Comparison of ENCODE assay signal across 21 cellular contexts in the genomic region with DNA sequence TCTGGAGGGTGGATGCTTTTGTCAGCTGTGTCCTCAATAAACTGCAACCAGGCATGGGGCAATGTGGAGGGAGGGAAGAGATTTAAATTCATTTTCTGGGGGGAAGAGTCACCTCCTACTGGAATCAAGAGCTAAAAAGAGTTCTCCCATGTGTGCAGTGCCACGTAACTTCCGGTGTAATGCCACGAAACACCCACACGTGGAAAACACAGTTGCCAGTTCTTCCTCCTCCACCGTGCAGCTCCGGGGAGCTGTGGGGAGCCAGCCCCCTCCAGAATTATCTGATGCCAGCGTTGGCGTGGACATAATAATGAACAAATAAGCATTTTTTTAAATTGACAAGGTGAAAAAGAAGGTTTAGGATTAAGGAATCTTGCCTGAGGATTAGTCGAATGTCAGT. TPM values are rescaled to one million over a fixed set of nuclear protein-coding genes. Genes with fewer than 3 reads are reported as not detected.
DNase-seq lines count a peak whose midpoint lies in the region; ATAC-seq and TF ChIP-seq lines count a peak whose summit lies in the region.
"Had no signal": no experiment of that assay in that cellular context is flagged by ENCODE, and none has a peak within 500 bp of the region (broad histone marks: within the 10 kb centered on the region; RNA-seq: fewer than 3 reads in every experiment).

No MANE protein-coding gene starts in this region.

- no peak overlapping the region for H3K9ac ChIP-seq in endodermal cell (ENCODE audit: extremely low read depth, low read length, poor library complexity, severe bottlenecking)
- H3K9ac ChIP-seq: BLaER1 had no signal

- no peak for TF ChIP-seq CTCF in endodermal cell (conservative IDR thresholded peaks at IDR 0.05)
- no peak for TF ChIP-seq CTCF in osteoblast (IDR thresholded peaks at IDR 0.05; ENCODE audit: extremely low read depth, low read depth, low read length)

- H3K36me3 Mint-ChIP-seq in endodermal cell (ENCODE audit: low read depth) = no peaks in the 10 kb centered on the region
- H3K36me3 Mint-ChIP-seq: CD4-positive, CD25-positive, alpha-beta regulatory T cell; CD8-positive, alpha-beta T cell had no signal

- no peaks in the 10 kb centered on the region for H3K79me2 ChIP-seq in osteoblast (ENCODE audit: insufficient read depth, low read length)

- H3K27me3 ChIP-seq in endodermal cell (ENCODE audit: control insufficient read depth, insufficient read depth, low read length, poor library complexity, severe bottlenecking) (no peaks in the 10 kb centered on the region), osteoblast (ENCODE audit: insufficient read depth, low read length) (no peaks in the 10 kb centered on the region)
- H3K27me3 ChIP-seq: BLaER1 had no signal

- no peak overlapping the region for H3K4me3 Mint-ChIP-seq in endodermal cell
- H3K4me3 Mint-ChIP-seq: B cell; CD4-positive, CD25-positive, alpha-beta regulatory T cell; CD8-positive, alpha-beta T cell; GM23338; HFFc6 had no signal

- peak overlapping the region; percentile 24 for H3K4me2 ChIP-seq in osteoblast (ENCODE audit: insufficient read depth, low read length)
- H3K4me2 ChIP-seq: A549, BLaER1, GM23338 had no signal

- peaks cover 5% of the 10 kb centered on the region for H3K4me1 Mint-ChIP-seq in endodermal cell
- H3K4me1 Mint-ChIP-seq: B cell; CD4-positive, CD25-positive, alpha-beta regulatory T cell had no signal

- H3K36me3 ChIP-seq in endodermal cell (ENCODE audit: control insufficient read depth, insufficient read depth, low read length) = no peaks in the 10 kb centered on the region
- H3K36me3 ChIP-seq in osteoblast (ENCODE audit: insufficient read depth, low read length) = no peaks in the 10 kb centered on the region
- H3K36me3 ChIP-seq: BLaER1, HAP-1 had no signal

- DNase-seq in Ammon's horn (ENCODE audit: low spot score) = peak; percentile 62
- DNase-seq in endodermal cell = peak; percentile 9
- peak; percentile 30 for DNase-seq in islet precursor cell
- no peak for DNase-seq in osteoblast (ENCODE audit: insufficient read length, low spot score, missing footprints)
- DNase-seq in HPDE6-E6E7 (ENCODE audit: extremely low spot score) = no peak
- DNase-seq in NOMO-1 treated with DMSO at 0.1 percent for 48 hours (lab: John Stamatoyannopoulos, UW; ENCODE audit: unreplicated experiment) = no peak
- DNase-seq: 8988T; Caco-2; CD4-positive, CD25-positive, alpha-beta regulatory T cell; CD8-positive, alpha-beta T cell; DMS153; DND-41; HFFc6 had no signal

- ATAC-seq in HG03378 (IDR thresholded peaks at IDR 0.05; ENCODE audit: unreplicated experiment) (no peak), GM19324 (IDR thresholded peaks at IDR 0.05; ENCODE audit: low FRiP score, unreplicated experiment) (no peak)
- ATAC-seq: A549; CD8-positive, alpha-beta T cell; GM23338 had no signal

- H3K27ac ChIP-seq in endodermal cell (ENCODE audit: low read depth, low read length) (no peak overlapping the region), osteoblast (ENCODE audit: low read depth, low read length) (no peak overlapping the region)
- H3K27ac ChIP-seq: A549, BLaER1, C4-2B had no signal

- H3K27me3 Mint-ChIP-seq in endodermal cell (ENCODE audit: insufficient read depth) = peaks cover 4% of the 10 kb centered on the region
- H3K27me3 Mint-ChIP-seq: CD4-positive, CD25-positive, alpha-beta regulatory T cell had no signal

- H3K4me3 ChIP-seq in endodermal cell (ENCODE audit: low read length) (no peak overlapping the region), osteoblast (ENCODE audit: insufficient read depth, low read length) (no peak overlapping the region)
- H3K4me3 ChIP-seq: A549, BLaER1, GM23338, HAP-1 had no signal

- H3K4me1 ChIP-seq in endodermal cell (ENCODE audit: control insufficient read depth, insufficient read depth, low read length) (no peaks in the 10 kb centered on the region), osteoblast (ENCODE audit: insufficient read depth, low read length) (no peaks in the 10 kb centered on the region)
- H3K4me1 ChIP-seq: BLaER1, Caco-2, HAP-1 had no signal

- H3K27ac Mint-ChIP-seq in endodermal cell = no peak overlapping the region
- H3K27ac Mint-ChIP-seq: B cell; CD4-positive, CD25-positive, alpha-beta regulatory T cell; CD8-positive, alpha-beta T cell; GM23338; HFFc6 had no signal

- H2AFZ ChIP-seq in osteoblast (ENCODE audit: low read length) = no peak overlapping the region
- H2AFZ ChIP-seq: GM23338 had no signal

- WGBS in endodermal cell (ENCODE audit: insufficient coverage in 1 of 2, insufficient read length in 1 of 2), 2 experiments = 88 to 95% methylated on average over 3 to 9 of the region's 9 CpGs

- H3K9me3 ChIP-seq in endodermal cell (ENCODE audit: control insufficient read depth, low read length) (no peaks in the 10 kb centered on the region), osteoblast (ENCODE audit: low read depth, low read length) (no peaks in the 10 kb centered on the region)
- H3K9me3 ChIP-seq: A549, BLaER1, Caco-2, HAP-1 had no signal

- H4K20me1 ChIP-seq in osteoblast (ENCODE audit: insufficient read depth, low read length) = no peaks in the 10 kb centered on the region
- H4K20me1 ChIP-seq: BLaER1 had no signal

- H3K9me3 Mint-ChIP-seq in endodermal cell = no peaks in the 10 kb centered on the region
- H3K9me3 Mint-ChIP-seq: CD4-positive, CD25-positive, alpha-beta regulatory T cell; CD8-positive, alpha-beta T cell; HFFc6 had no signal

RNA-seq across cellular contexts. Expression of a gene that starts 32.1 kb away (rescaled TPM):
- total RNA-seq in endodermal cell (10 to 100 TPM; 22.1 to 28.6 TPM), osteoblast (12.4 and 13.4 TPM in 2 replicates)
- polyA plus RNA-seq in endodermal cell (2013, experiment 1 of 2) = 32.9 TPM
- polyA plus RNA-seq in endodermal cell (2013, experiment 2 of 2) = 28.4 TPM

RNA-seq across cellular contexts. Expression of a gene that starts 38.2 kb away (rescaled TPM):
- under 1 TPM in 1 of 2 donors, not detected in 1; 0.11 TPM for total RNA-seq in endodermal cell
- 5.6 TPM for polyA plus RNA-seq in endodermal cell (2013, experiment 1 of 2)
- 5.7 TPM for polyA plus RNA-seq in endodermal cell (2013, experiment 2 of 2)
- total RNA-seq in osteoblast = under 0.01 and 0.29 TPM in 2 replicates
- total RNA-seq: Caco-2; CD4-positive, CD25-positive, alpha-beta regulatory T cell; HFFc6 had no signal
- polyA plus RNA-seq: CD4-positive, CD25-positive, alpha-beta regulatory T cell had no signal

Comparison
In these comparisons a context has a peak if more than half of its experiments do, and no peak if none do; other contexts are left out.
1. DNase-seq: peak in Ammon's horn (single experiment), endodermal cell (single experiment) and islet precursor cell (single experiment); none in osteoblast (single experiment), HPDE6-E6E7 (single experiment) and NOMO-1 treated with DMSO at 0.1 percent for 48 hours (single experiment).